Comparison of ENCODE assay signal across 13 cellular contexts in the genomic region with DNA sequence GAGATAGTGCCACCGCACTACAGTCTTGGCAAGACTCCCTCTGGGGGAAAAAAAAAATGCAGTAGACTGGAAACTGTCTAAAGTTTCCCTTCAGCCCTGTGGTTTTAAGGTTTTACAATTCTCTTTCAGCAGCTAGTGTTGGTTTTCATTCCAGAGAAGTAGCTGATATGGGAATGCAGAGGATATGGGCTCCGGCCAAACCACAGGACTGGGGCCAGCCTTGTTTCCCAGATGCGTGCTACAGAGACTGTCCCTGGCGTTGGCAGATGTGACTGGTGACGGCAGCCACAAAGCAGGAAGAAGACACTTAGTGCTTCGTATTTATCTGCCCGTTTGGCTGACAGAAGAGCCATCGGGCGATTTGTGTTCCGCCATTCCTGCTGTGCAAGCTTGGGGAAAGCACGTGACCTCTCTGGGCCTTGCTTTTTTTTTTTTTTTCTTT. TPM values are rescaled to one million over a fixed set of nuclear protein-coding genes. Genes with fewer than 3 reads are reported as not detected.
DNase-seq lines count a peak whose midpoint lies in the region; ATAC-seq and TF ChIP-seq lines count a peak whose summit lies in the region.
"Had no signal": no experiment of that assay in that cellular context is flagged by ENCODE, and none has a peak within 500 bp of the region (broad histone marks: within the 10 kb centered on the region; RNA-seq: fewer than 3 reads in every experiment).

No MANE protein-coding gene starts in this region.

- H3K27me3 Mint-ChIP-seq in nephron progenitor cell (ENCODE audit: low read depth, poor library complexity): peaks cover 21% of the 10 kb centered on the region

- H3K4me3 Mint-ChIP-seq in nephron progenitor cell: no peak overlapping the region
- H3K4me3 Mint-ChIP-seq: activated T-cell treated with anti-CD3 and anti-CD28 coated beads, Interleukin-2, amount 50 U/mL, for 4 hours had no signal

- no peak overlapping the region for H3K27ac Mint-ChIP-seq in nephron progenitor cell

- H3K4me1 Mint-ChIP-seq in nephron progenitor cell: peaks cover 5% of the 10 kb centered on the region

- DNase-seq in DMS53 (lab: John Stamatoyannopoulos, UW) (peak; percentile 83), OCI-M1 (lab: John Stamatoyannopoulos, UW) (peak; percentile 91), non-pigmented ciliary epithelial cell (ENCODE audit: low read depth) (peak; percentile 51), GDM1 (lab: John Stamatoyannopoulos, UW) (no peak), NCI-H187 (lab: John Stamatoyannopoulos, UW) (no peak), DMS114 treated with DMSO at 0.1 percent for 48 hours (lab: John Stamatoyannopoulos, UW; ENCODE audit: unreplicated experiment) (no peak), nephron progenitor cell (no peak)
- DNase-seq: activated T-cell treated with anti-CD3 and anti-CD28 coated beads, Interleukin-2, amount 50 U/mL, for 4 hours; effector CD4-positive, alpha-beta T cell; mesendoderm; NCI-H1930; stimulated activated CD4-positive, alpha-beta T cell treated with anti-CD3 and anti-CD28 coated beads, Interleukin-12 subunit alpha, Interleukin-12 subunit beta, amount 100 ng/mL, for 4 hours had no signal

- H3K9me3 Mint-ChIP-seq in nephron progenitor cell: no peaks in the 10 kb centered on the region
- H3K9me3 Mint-ChIP-seq: activated T-cell treated with anti-CD3 and anti-CD28 coated beads, Interleukin-2, amount 50 U/mL, for 4 hours had no signal

- H3K36me3 Mint-ChIP-seq in nephron progenitor cell (ENCODE audit: low read depth): no peaks in the 10 kb centered on the region

- TF ChIP-seq CTCF in nephron progenitor cell (IDR thresholded peaks at IDR 0.05): no peak

- ATAC-seq in esophagus mucosa: peak; percentile 45
- ATAC-seq: activated T-cell treated with anti-CD3 and anti-CD28 coated beads, Interleukin-2, amount 50 U/mL, for 4 hours had no signal

RNA-seq across cellular contexts. Expression of a gene that starts 43.2 kb away (rescaled TPM):
- 4.2 TPM for total RNA-seq in esophagus mucosa

RNA-seq across cellular contexts. Expression of a gene that starts 43.3 kb away (rescaled TPM):
- total RNA-seq in esophagus mucosa: 16.1 TPM

RNA-seq across cellular contexts. Expression of a gene that starts 53.6 kb away (rescaled TPM):
- 58.5 TPM for total RNA-seq in esophagus mucosa

Comparison
In these comparisons a context has a peak if more than half of its experiments do, and no peak if none do; other contexts are left out.
1. DNase-seq: peak in DMS53 (single experiment), OCI-M1 (single experiment) and non-pigmented ciliary epithelial cell (single experiment); none in GDM1 (single experiment), NCI-H187 (0 of 2), DMS114 treated with DMSO at 0.1 percent for 48 hours (single experiment) and nephron progenitor cell (single experiment).